ENCODE assay signal across 19 cellular contexts in genomic region chr11:62266558-62266957, GRCh38. TPM values are rescaled to one million over a fixed set of nuclear protein-coding genes. Genes with fewer than 3 reads are reported as not detected.
DNase-seq lines count a peak whose midpoint lies in the region; ATAC-seq and TF ChIP-seq lines count a peak whose summit lies in the region.
"Had no signal": no experiment of that assay in that cellular context is flagged by ENCODE, and none has a peak within 500 bp of the region (broad histone marks: within the 10 kb centered on the region; RNA-seq: fewer than 3 reads in every experiment).

No MANE protein-coding gene starts in this region.

- TF ChIP-seq CTCF in HCT116 (IDR thresholded peaks at IDR 0.05 in 2 of 3, conservative IDR thresholded peaks at IDR 0.05 in 1 of 3; ENCODE audit: borderline replicate concordance in 1 of 3, insufficient read depth in 1 of 3, low read depth in 2 of 3, low read length in 2 of 3) (no peak), osteoblast (IDR thresholded peaks at IDR 0.05; ENCODE audit: extremely low read depth, low read depth, low read length) (no peak), GM23338 (conservative IDR thresholded peaks at IDR 0.05; ENCODE audit: low read depth in 2 of 2) (no peak), CD14-positive monocyte (IDR thresholded peaks at IDR 0.05) (no peak)

- no peak overlapping the region for H2AFZ ChIP-seq in HCT116 (ENCODE audit: low read depth, low read length, poor library complexity, severe bottlenecking)
- H2AFZ ChIP-seq in osteoblast (ENCODE audit: low read length): peak overlapping the region; percentile 50
- H2AFZ ChIP-seq in GM23338: no peak overlapping the region

- H3K9ac ChIP-seq in HCT116 (ENCODE audit: low read length): no peak overlapping the region

- H3K27ac ChIP-seq in HCT116 (ENCODE audit: low read depth, low read length) (no peak overlapping the region), osteoblast (ENCODE audit: low read depth, low read length) (no peak overlapping the region), GM23338 (ENCODE audit: low read depth) (no peak overlapping the region)

- no TSS peak for BruUV-seq in HCT116 (replicated peaks; lab: Mats Ljungman, UMichigan)

- TF ChIP-seq RAD21 in HCT116 (IDR thresholded peaks at IDR 0.05; ENCODE audit: low read depth): no peak

- POLR2A ChIA-PET in HCT116 (lab: Charles Lee): no interaction called here

- no peaks in the 10 kb centered on the region for H3F3A ChIP-seq in GM23338 (replicated peaks; ENCODE audit: low read depth)

- peaks cover 50% of the 10 kb centered on the region for H3K4me1 Mint-ChIP-seq in activated naive CD8-positive, alpha-beta T cell treated with anti-CD3 and anti-CD28 coated beads, Interleukin-2, amount 50 U/mL, for 24 hours
- H3K4me1 Mint-ChIP-seq in GM23338 (peaks cover 4% of the 10 kb centered on the region; the same call in 2 of the 3 replicates), CD14-positive monocyte (no peaks in the 10 kb centered on the region)

- H3K9me3 ChIP-seq in HCT116 (ENCODE audit: control insufficient read depth in 1 of 2, insufficient read depth in 1 of 2, low read depth in 1 of 2, low read length in 2 of 2) (no peaks in the 10 kb centered on the region), osteoblast (ENCODE audit: low read depth, low read length) (no peaks in the 10 kb centered on the region)

- H3K9me3 Mint-ChIP-seq in activated naive CD8-positive, alpha-beta T cell treated with anti-CD3 and anti-CD28 coated beads, Interleukin-2, amount 50 U/mL, for 24 hours: peaks cover 3% of the 10 kb centered on the region
- no peaks in the 10 kb centered on the region for H3K9me3 Mint-ChIP-seq in GM23338
- no peaks in the 10 kb centered on the region for H3K9me3 Mint-ChIP-seq in CD14-positive monocyte

- no peaks in the 10 kb centered on the region for H3K36me3 Mint-ChIP-seq in activated naive CD8-positive, alpha-beta T cell treated with anti-CD3 and anti-CD28 coated beads, Interleukin-2, amount 50 U/mL, for 24 hours (ENCODE audit: low read depth)
- H3K36me3 Mint-ChIP-seq in GM23338 (ENCODE audit: low read depth) (no peaks in the 10 kb centered on the region), CD14-positive monocyte (no peaks in the 10 kb centered on the region)

- H3K4me2 ChIP-seq in HCT116 (ENCODE audit: low read length): no peak overlapping the region
- peak overlapping the region; percentile 58 for H3K4me2 ChIP-seq in osteoblast (ENCODE audit: insufficient read depth, low read length)
- no peak overlapping the region for H3K4me2 ChIP-seq in GM23338

- H3K4me1 ChIP-seq in HCT116 (ENCODE audit: control insufficient read depth in 1 of 2, insufficient read depth in 2 of 2, low read length in 2 of 2) (peaks cover 0 to 5% of the 10 kb centered on the region in 2 experiments; a peak in 1 of 4 replicates), osteoblast (ENCODE audit: insufficient read depth, low read length) (peaks cover 13% of the 10 kb centered on the region), GM23338 (ENCODE audit: insufficient read depth) (peaks cover 5% of the 10 kb centered on the region; the same call in 1 of the 2 replicates)

- no peaks in the 10 kb centered on the region for H3K36me3 ChIP-seq in HCT116 (ENCODE audit: control insufficient read depth in 1 of 2, insufficient read depth in 2 of 2, low read length in 2 of 2)
- H3K36me3 ChIP-seq in osteoblast (ENCODE audit: insufficient read depth, low read length): no peaks in the 10 kb centered on the region
- no peaks in the 10 kb centered on the region for H3K36me3 ChIP-seq in GM23338 (ENCODE audit: insufficient read depth)

- no peak for DNase-seq in activated CD4-positive, CD25-positive, alpha-beta regulatory T cell (lab: John Stamatoyannopoulos, UW)
- DNase-seq in HCT116 (ENCODE audit: low read depth, low spot score) (no peak), osteoblast (ENCODE audit: insufficient read length, low spot score, missing footprints) (no peak), NOMO-1 treated with dmso at 0.1 percent for 144 hours (lab: John Stamatoyannopoulos, UW; ENCODE audit: unreplicated experiment) (no peak), GM23338 (ENCODE audit: low spot score) (no peak), CD14-positive monocyte (ENCODE audit: low spot score) (no peak)
- peak; percentile 12 for DNase-seq in activated naive CD8-positive, alpha-beta T cell treated with anti-CD3 and anti-CD28 coated beads, Interleukin-2, amount 50 U/mL, for 24 hours
- DNase-seq: ACHN; COR-L47; cortex of kidney; H7; KG1; SIG-M5; stimulated activated naive CD4-positive, alpha-beta T cell treated with Interleukin-2 at 50 U/mL for 16 hours; T1000 had no signal

- RAD21 ChIA-PET in HCT116 (lab: Charles Lee; ENCODE audit: low non-redundant PET in 1 of 2, low total read pairs in 2 of 2, uncharacterized antibody in 2 of 2, unreplicated experiment in 2 of 2): no interaction called here

- H3K4me3 Mint-ChIP-seq in activated naive CD8-positive, alpha-beta T cell treated with anti-CD3 and anti-CD28 coated beads, Interleukin-2, amount 50 U/mL, for 24 hours: no peak overlapping the region
- H3K4me3 Mint-ChIP-seq in GM23338: no peak overlapping the region
- H3K4me3 Mint-ChIP-seq in CD14-positive monocyte: no peak overlapping the region

- peak overlapping the region; percentile 79 for H3K27ac Mint-ChIP-seq in activated naive CD8-positive, alpha-beta T cell treated with anti-CD3 and anti-CD28 coated beads, Interleukin-2, amount 50 U/mL, for 24 hours
- H3K27ac Mint-ChIP-seq in GM23338 (no peak overlapping the region), CD14-positive monocyte (no peak overlapping the region)

- H3K79me2 ChIP-seq in HCT116 (ENCODE audit: insufficient read depth, low read length): no peaks in the 10 kb centered on the region
- no peaks in the 10 kb centered on the region for H3K79me2 ChIP-seq in osteoblast (ENCODE audit: insufficient read depth, low read length)
- H3K79me2 ChIP-seq in GM23338 (replicated peaks; ENCODE audit: insufficient read depth): no peaks in the 10 kb centered on the region

- no peaks in the 10 kb centered on the region for H3K9me2 ChIP-seq in HCT116 (ENCODE audit: insufficient read depth)
- H3K9me2 ChIP-seq in GM23338 (ENCODE audit: insufficient read depth): peaks cover 4% of the 10 kb centered on the region

- peaks cover 14% of the 10 kb centered on the region for H3K27me3 Mint-ChIP-seq in activated naive CD8-positive, alpha-beta T cell treated with anti-CD3 and anti-CD28 coated beads, Interleukin-2, amount 50 U/mL, for 24 hours
- H3K27me3 Mint-ChIP-seq in GM23338 (ENCODE audit: insufficient read depth, low read depth, poor library complexity): peaks cover 7% of the 10 kb centered on the region
- peaks cover 5 to 14% (median 7%) of the 10 kb centered on the region in 3 donors for H3K27me3 Mint-ChIP-seq in CD14-positive monocyte (ENCODE audit: low read depth in 3 of 3)

- H3K4me3 ChIP-seq in HCT116 (replicated peaks in 1 of 2; ENCODE audit: low read depth in 1 of 2, low read length in 2 of 2): no peak overlapping the region
- H3K4me3 ChIP-seq in osteoblast (ENCODE audit: insufficient read depth, low read length): no peak overlapping the region
- H3K4me3 ChIP-seq in GM23338: no peak overlapping the region
- H3K4me3 ChIP-seq: lung had no signal

- no peak for TF ChIP-seq POLR2A in HCT116 (IDR thresholded peaks at IDR 0.05; ENCODE audit: borderline replicate concordance, extremely low read depth, insufficient read depth, insufficient read length)

- H4K20me1 ChIP-seq in HCT116 (ENCODE audit: insufficient read depth) (no peaks in the 10 kb centered on the region), osteoblast (ENCODE audit: insufficient read depth, low read length) (no peaks in the 10 kb centered on the region), GM23338 (replicated peaks; ENCODE audit: insufficient read depth) (no peaks in the 10 kb centered on the region)

- ATAC-seq in activated CD4-positive, CD25-positive, alpha-beta regulatory T cell treated with anti-CD3 and anti-CD28 coated beads, Interleukin-2, amount 50 U/mL, for 24 hours: peak; percentile 77 to 87
- no peak for ATAC-seq in HCT116
- ATAC-seq in activated naive CD8-positive, alpha-beta T cell treated with anti-CD3 and anti-CD28 coated beads, Interleukin-2, amount 50 U/mL, for 24 hours: peak; percentile 93
- ATAC-seq in GM23338: no peak

- CTCF ChIA-PET in HCT116 (lab: Charles Lee): no interaction called here

- intact Hi-C loops in HCT116 (cut with micrococcal nuclease): no loop called here
- intact Hi-C loops in CD14-positive monocyte (cut with micrococcal nuclease): no loop called here

- H3K27me3 ChIP-seq in HCT116 (ENCODE audit: insufficient read depth, low read length) (0 out of 2 replicates have a peak, but pooled peaks cover 6% of the 10 kb centered on the region), osteoblast (ENCODE audit: insufficient read depth, low read length) (peaks cover 5% of the 10 kb centered on the region), GM23338 (ENCODE audit: insufficient read depth) (no peaks in the 10 kb centered on the region)

TF ChIP-seq in HCT116, 20 proteins besides CTCF, POLR2A, EP300 and RAD21 (continues in another document):
- TF ChIP-seq CBX3 (IDR thresholded peaks at IDR 0.05; ENCODE audit: low read depth) (no peak), JUND (IDR thresholded peaks at IDR 0.05) (peak; percentile 50), FOSL1 (IDR thresholded peaks at IDR 0.05; ENCODE audit: low read depth) (peak; percentile 37)

RNA-seq across cellular contexts. Expression of gene SCGB2A2, which starts 3.4 kb away (rescaled TPM):
- total RNA-seq in HCT116 (2021; ENCODE audit: unreplicated experiment) (not detected), osteoblast (not detected in 2 replicates)
- not detected in 2 replicates for polyA plus RNA-seq in HCT116 (2012)
- not detected in 2 replicates for total RNA-seq in GM23338 (2014; rRNA removed; shearing (Covaris generic))
- polyA plus RNA-seq in GM23338 (2016; fragmentation: Nextera tagmentation; extraction: Ambion mirVana) (not detected in 2 replicates), CD14-positive monocyte (not detected)
- total RNA-seq: fibroblast of lung, H7, lung had no signal
- polyA plus RNA-seq: fibroblast of lung, lung, neural cell had no signal

RNA-seq across cellular contexts. Expression of gene SCGB1D2, which starts 24.5 kb away (rescaled TPM):
- total RNA-seq in HCT116 (2021; ENCODE audit: unreplicated experiment) (not detected), osteoblast (not detected in 2 replicates)
- not detected in 2 replicates for polyA plus RNA-seq in HCT116 (2012)
- total RNA-seq in GM23338 (2014; rRNA removed; shearing (Covaris generic)): not detected in 2 replicates
- polyA plus RNA-seq in GM23338 (2016; fragmentation: Nextera tagmentation; extraction: Ambion mirVana) (not detected in 2 replicates), CD14-positive monocyte (not detected)
- total RNA-seq: fibroblast of lung, H7, lung had no signal
- polyA plus RNA-seq: fibroblast of lung, lung, neural cell had no signal

RNA-seq across cellular contexts. Expression of gene SCGB1D4, which starts 32.3 kb away (rescaled TPM):
- not detected for total RNA-seq in HCT116 (2021; ENCODE audit: unreplicated experiment)
- not detected in 2 replicates for polyA plus RNA-seq in HCT116 (2012)
- not detected in 2 replicates for total RNA-seq in osteoblast
- total RNA-seq in GM23338 (2014; rRNA removed; shearing (Covaris generic)): not detected in 2 replicates
- polyA plus RNA-seq in GM23338 (2016; fragmentation: Nextera tagmentation; extraction: Ambion mirVana): not detected in 2 replicates
- polyA plus RNA-seq in CD14-positive monocyte: not detected
- total RNA-seq: fibroblast of lung, H7, lung had no signal
- polyA plus RNA-seq: fibroblast of lung, lung, neural cell had no signal

RNA-seq across cellular contexts. Expression of gene SCGB2A1, which starts 58.1 kb away (rescaled TPM):
- total RNA-seq in HCT116 (2021; ENCODE audit: unreplicated experiment) (not detected), osteoblast (not detected in 2 replicates)
- 0.35 TPM in 1 of 2 replicates, not detected in the other for polyA plus RNA-seq in HCT116 (2012)
- total RNA-seq in GM23338 (2014; rRNA removed; shearing (Covaris generic)): not detected in 2 replicates
- polyA plus RNA-seq in GM23338 (2016; fragmentation: Nextera tagmentation; extraction: Ambion mirVana) (not detected in 2 replicates), CD14-positive monocyte (not detected)
- total RNA-seq: fibroblast of lung, H7 had no signal
- polyA plus RNA-seq: fibroblast of lung, neural cell had no signal

Comparison
In these comparisons a context has a peak if more than half of its experiments do, and no peak if none do; other contexts are left out.
1. ATAC-seq: peak in activated CD4-positive, CD25-positive, alpha-beta regulatory T cell treated with anti-CD3 and anti-CD28 coated beads, Interleukin-2, amount 50 U/mL, for 24 hours (2 of 2) and activated naive CD8-positive, alpha-beta T cell treated with anti-CD3 and anti-CD28 coated beads, Interleukin-2, amount 50 U/mL, for 24 hours (single experiment); none in HCT116 (single experiment) and GM23338 (single experiment).